In genomic region chr7:37943905-37944736, GRCh38 we compare ENCODE assay signal across 14 cellular contexts. TPM values are rescaled to one million over a fixed set of nuclear protein-coding genes. Genes with fewer than 3 reads are reported as not detected.
DNase-seq lines count a peak whose midpoint lies in the region; ATAC-seq, FAIRE-seq and TF ChIP-seq lines count a peak whose summit lies in the region.
"Had no signal": no experiment of that assay in that cellular context is flagged by ENCODE, and none has a peak within 500 bp of the region (broad histone marks: within the 10 kb centered on the region; RNA-seq: fewer than 3 reads in every experiment).

No MANE protein-coding gene starts in this region.

- TF ChIP-seq POLR2A in breast epithelium (IDR thresholded peaks at IDR 0.05): no peak

- peak; percentile 44 for FAIRE-seq in GM18507 (lab: Jason Lieb, UNC)

- no peak for TF ChIP-seq CTCF in breast epithelium (IDR thresholded peaks at IDR 0.05)

- ATAC-seq in HG02938 (IDR thresholded peaks at IDR 0.05; ENCODE audit: unreplicated experiment) (peak; percentile 45), left lobe of liver (no peak)
- ATAC-seq in activated naive CD4-positive, alpha-beta T cell treated with anti-CD3 and anti-CD28 coated beads, Interleukin-2, amount 50 U/mL, for 72 hours: no peak

- H3K27ac Mint-ChIP-seq in activated naive CD4-positive, alpha-beta T cell treated with anti-CD3 and anti-CD28 coated beads, Interleukin-2, amount 50 U/mL, for 72 hours: no peak overlapping the region
- H3K27ac Mint-ChIP-seq: CD4-positive, alpha-beta T cell; immature natural killer cell had no signal

- H3K27me3 ChIP-seq in breast epithelium: no peaks in the 10 kb centered on the region

- in situ Hi-C loops in G401 (cut with HindIII; ENCODE audit: low sequenced_read_pairs): no loop called here

- no peaks in the 10 kb centered on the region for H3K9me3 Mint-ChIP-seq in activated naive CD4-positive, alpha-beta T cell treated with anti-CD3 and anti-CD28 coated beads, Interleukin-2, amount 50 U/mL, for 72 hours
- H3K9me3 Mint-ChIP-seq: CD4-positive, alpha-beta T cell; immature natural killer cell had no signal

- intact Hi-C loops in breast epithelium (cut with DNase I; ENCODE audit: low total_unique reads): no loop called here

- H3K4me3 ChIP-seq in breast epithelium: no peak overlapping the region
- H3K4me3 ChIP-seq: prostate gland had no signal

- DNase-seq in GM18507 (ENCODE audit: extremely low spot score, insufficient read length, low read depth): no peak
- DNase-seq in breast epithelium (ENCODE audit: low spot score in 2 of 2): no peak
- DNase-seq in pons (ENCODE audit: low spot score): peak; percentile 65
- DNase-seq in left lobe of liver (ENCODE audit: low spot score): no peak
- DNase-seq in cerebellar nuclear complex (lab: John Stamatoyannopoulos, UW): no peak
- DNase-seq in G401 (ENCODE audit: low spot score): no peak
- DNase-seq in activated naive CD4-positive, alpha-beta T cell treated with anti-CD3 and anti-CD28 coated beads, Interleukin-2, amount 50 U/mL, for 72 hours (ENCODE audit: low spot score in 2 of 2): no peak
- DNase-seq: activated effector memory CD4-positive, alpha-beta T cell treated with Interleukin-2 at 50 U/mL for 16 hours; CD4-positive, alpha-beta T cell; immature natural killer cell; Karpas-422 had no signal

- no peaks in the 10 kb centered on the region for H3K9me3 ChIP-seq in breast epithelium
- H3K9me3 ChIP-seq: prostate gland had no signal

- peak overlapping the region; percentile 30 to 73 for H3K27ac ChIP-seq in breast epithelium
- H3K27ac ChIP-seq: VCaP had no signal

- no peaks in the 10 kb centered on the region for H3K36me3 Mint-ChIP-seq in activated naive CD4-positive, alpha-beta T cell treated with anti-CD3 and anti-CD28 coated beads, Interleukin-2, amount 50 U/mL, for 72 hours
- H3K36me3 Mint-ChIP-seq: immature natural killer cell had no signal

- H3K4me1 ChIP-seq in breast epithelium: peaks cover 0 to 3% of the 10 kb centered on the region in 2 donors
- H3K4me1 ChIP-seq: prostate gland had no signal

- H3K36me3 ChIP-seq in breast epithelium: no peaks in the 10 kb centered on the region
- H3K36me3 ChIP-seq: prostate gland had no signal

RNA-seq across cellular contexts. Expression of gene EPDR1, which starts 23.7 kb away (rescaled TPM):
- total RNA-seq in breast epithelium: 10 to 100 TPM in 2 of 3 donors, 1 to 10 TPM in 1; 8.2 to 37.8 (median 13.1) TPM
- total RNA-seq in left lobe of liver: 7.9 TPM
- not detected in 2 replicates for total RNA-seq in G401 (2014; rRNA removed; shearing (Covaris generic))
- under 1 TPM; 0.66 to 0.82 TPM for total RNA-seq in activated naive CD4-positive, alpha-beta T cell treated with anti-CD3 and anti-CD28 coated beads, Interleukin-2, amount 50 U/mL, for 72 hours
- total RNA-seq: CD4-positive, alpha-beta T cell had no signal

RNA-seq across cellular contexts. Expression of gene SFRP4, which starts 27.5 kb away (rescaled TPM):
- 10 to 100 TPM; 13.3 to 27.2 (median 23.7) TPM for total RNA-seq in breast epithelium
- total RNA-seq in left lobe of liver: 0.05 TPM
- total RNA-seq in G401 (2014; rRNA removed; shearing (Covaris generic)): not detected in 2 replicates
- total RNA-seq in activated naive CD4-positive, alpha-beta T cell treated with anti-CD3 and anti-CD28 coated beads, Interleukin-2, amount 50 U/mL, for 72 hours: not detected
- total RNA-seq: CD4-positive, alpha-beta T cell had no signal

Comparison
In these comparisons a context has a peak if more than half of its experiments do, and no peak if none do; other contexts are left out.
1. RNA of gene SFRP4, which starts 27.5 kb away (total RNA-seq): 13.3 to 27.2 TPM in breast epithelium; 0.05 TPM in left lobe of liver (single experiment), not detected in G401 and not detected in activated naive CD4-positive, alpha-beta T cell treated with anti-CD3 and anti-CD28 coated beads, Interleukin-2, amount 50 U/mL, for 72 hours; every median in the first group is over 10 times any median in the second.